In genomic region chr7:123650595-123650994, GRCh38 we compare ENCODE assay signal across 21 cellular contexts. TPM values are rescaled to one million over a fixed set of nuclear protein-coding genes. Genes with fewer than 3 reads are reported as not detected.
DNase-seq lines count a peak whose midpoint lies in the region; ATAC-seq and TF ChIP-seq lines count a peak whose summit lies in the region.
"Had no signal": no experiment of that assay in that cellular context is flagged by ENCODE, and none has a peak within 500 bp of the region (broad histone marks: within the 10 kb centered on the region; RNA-seq: fewer than 3 reads in every experiment).

No MANE protein-coding gene starts in this region.

- no peak overlapping the region for H3K27ac ChIP-seq in right cardiac atrium (ENCODE audit: low read length)
- H3K27ac ChIP-seq in trophoblast cell (ENCODE audit: low read depth, low read length): peak overlapping the region; percentile 95
- H3K27ac ChIP-seq: BLaER1 treated with 17β-estradiol and CSF1 and Interleukin-3, amounts not matched to agents 10 nM and 100 nM had no signal

- DNase-seq in ELF-1 (ENCODE audit: low read depth, low spot score): peak; percentile 48
- DNase-seq in WTC11 (ENCODE audit: low spot score): no peak
- DNase-seq in right cardiac atrium: no peak
- no peak for DNase-seq in trophoblast cell
- DNase-seq in amygdala (lab: John Stamatoyannopoulos, UW): no peak
- no peak for DNase-seq in T-helper 9 cell
- DNase-seq: Calu3; CD8-positive, alpha-beta T cell; HFFc6; KG1; NCI-H1417; NCI-H187 treated with DMSO at 0.1 percent for 48 hours; NCI-H524 treated with DMSO at 0.1 percent for 48 hours; SIG-M5 had no signal

- CTCF ChIA-PET in WTC11 (lab: Charles Lee): interaction anchor here (1.8 kb wide), 1 partner anchor 32 kb away, joined by 6 read pairs; no protein-coding TSS in a partner anchor

- peak overlapping the region; percentile 13 for H3K4me2 ChIP-seq in trophoblast cell (ENCODE audit: low read length)
- H3K4me2 ChIP-seq: BLaER1 treated with 17β-estradiol and CSF1 and Interleukin-3, amounts not matched to agents 10 nM and 100 nM had no signal

- no peak overlapping the region for H3K4me3 Mint-ChIP-seq in WTC11
- H3K4me3 Mint-ChIP-seq: CD8-positive, alpha-beta T cell; HFFc6 had no signal

- POLR2A ChIA-PET in WTC11 (lab: Charles Lee): no interaction called here

- ATAC-seq in WTC11 (no peak), right cardiac atrium (peak; percentile 38 to 49), GM21360 (IDR thresholded peaks at IDR 0.05; ENCODE audit: unreplicated experiment) (no peak)
- ATAC-seq: CD8-positive, alpha-beta T cell; GM12878; HepG2 had no signal

- WGBS in right cardiac atrium: 55% methylated on average over 2 of the region's 2 CpGs
- no CpG with 5 or more reads among the region's 2 CpGs for WGBS in trophoblast cell (ENCODE audit: extremely low coverage, insufficient coverage, insufficient read length)

- H3K9me3 ChIP-seq in right cardiac atrium (ENCODE audit: control insufficient read depth, low read length) (no peaks in the 10 kb centered on the region), trophoblast cell (ENCODE audit: insufficient read depth, low read depth, low read length) (no peaks in the 10 kb centered on the region)
- H3K9me3 ChIP-seq: BLaER1 treated with 17β-estradiol and CSF1 and Interleukin-3, amounts not matched to agents 10 nM and 100 nM had no signal

- H3K27me3 ChIP-seq in right cardiac atrium (ENCODE audit: control insufficient read depth, insufficient read depth): no peaks in the 10 kb centered on the region
- H3K27me3 ChIP-seq in trophoblast cell (ENCODE audit: insufficient read depth, low read length): no peaks in the 10 kb centered on the region
- H3K27me3 ChIP-seq: BLaER1 treated with 17β-estradiol and CSF1 and Interleukin-3, amounts not matched to agents 10 nM and 100 nM had no signal

- no peak overlapping the region for H2BK5ac ChIP-seq in trophoblast cell (ENCODE audit: low read depth, low read length, poor library complexity)

- no peak overlapping the region for H4K8ac ChIP-seq in trophoblast cell (ENCODE audit: low read depth, low read length)

- no peak overlapping the region for H2AK5ac ChIP-seq in trophoblast cell (ENCODE audit: low read length)

- H2BK120ac ChIP-seq in trophoblast cell (ENCODE audit: insufficient read depth, low read length, poor library complexity): no peak overlapping the region

- H3K79me2 ChIP-seq in trophoblast cell (ENCODE audit: control insufficient read depth, insufficient read depth, low read length, poor library complexity): no peaks in the 10 kb centered on the region

- no peak overlapping the region for H3K23ac ChIP-seq in trophoblast cell (ENCODE audit: low read length)

- H3K27ac Mint-ChIP-seq in WTC11: 0 out of 2 replicates have a peak overlapping the region, but pooled peaks have one; percentile 3
- H3K27ac Mint-ChIP-seq: CD8-positive, alpha-beta T cell; HFFc6 had no signal

- peak overlapping the region; percentile 13 for H4K91ac ChIP-seq in trophoblast cell (ENCODE audit: low read depth, low read length)

- no peak for TF ChIP-seq CTCF in WTC11 (IDR thresholded peaks at IDR 0.05)

- H3K27me3 Mint-ChIP-seq in WTC11 (ENCODE audit: low read depth): no peaks in the 10 kb centered on the region

- H3K18ac ChIP-seq in trophoblast cell (ENCODE audit: low read length): no peak overlapping the region

- H3K14ac ChIP-seq in trophoblast cell (ENCODE audit: low read length): no peak overlapping the region

- no peak overlapping the region for H2BK12ac ChIP-seq in trophoblast cell (ENCODE audit: low read length)

- H3K4me1 ChIP-seq in right cardiac atrium (ENCODE audit: control insufficient read depth, insufficient read depth, low read length): peaks cover 2% of the 10 kb centered on the region
- peaks cover 17% of the 10 kb centered on the region in 2 experiments for H3K4me1 ChIP-seq in trophoblast cell (ENCODE audit: control insufficient read depth in 1 of 2, insufficient read depth in 2 of 2, low read length in 2 of 2)

- no peaks in the 10 kb centered on the region for H3K9me3 Mint-ChIP-seq in WTC11
- H3K9me3 Mint-ChIP-seq: CD8-positive, alpha-beta T cell; HFFc6 had no signal

- intact Hi-C loops in right cardiac atrium (cut with DNase I): no loop called here

- no peak overlapping the region for H4K12ac ChIP-seq in trophoblast cell (ENCODE audit: low read depth, low read length)

- H3K4ac ChIP-seq in trophoblast cell (ENCODE audit: low read depth, low read length): no peak overlapping the region

- H3K36me3 Mint-ChIP-seq in WTC11: no peaks in the 10 kb centered on the region
- H3K36me3 Mint-ChIP-seq: CD8-positive, alpha-beta T cell had no signal

- peaks cover 21% of the 10 kb centered on the region for H3K4me1 Mint-ChIP-seq in WTC11

- H2AFZ ChIP-seq in trophoblast cell (ENCODE audit: insufficient read depth, low read length, poor library complexity): no peak overlapping the region

- H3K9ac ChIP-seq in trophoblast cell (ENCODE audit: low read length): no peak overlapping the region
- H3K9ac ChIP-seq: BLaER1 treated with 17β-estradiol and CSF1 and Interleukin-3, amounts not matched to agents 10 nM and 100 nM had no signal

- peaks cover 31% of the 10 kb centered on the region for H3K79me1 ChIP-seq in trophoblast cell (ENCODE audit: low read length)

- H3K36me3 ChIP-seq in trophoblast cell (ENCODE audit: control insufficient read depth in 1 of 2, insufficient read depth in 2 of 2, low read length in 2 of 2): no peaks in the 10 kb centered on the region
- H3K36me3 ChIP-seq: BLaER1 treated with 17β-estradiol and CSF1 and Interleukin-3, amounts not matched to agents 10 nM and 100 nM had no signal

- H3K4me3 ChIP-seq in right cardiac atrium (ENCODE audit: low read length) (no peak overlapping the region), trophoblast cell (ENCODE audit: low read depth, low read length) (no peak overlapping the region)
- H3K4me3 ChIP-seq: BLaER1 treated with 17β-estradiol and CSF1 and Interleukin-3, amounts not matched to agents 10 nM and 100 nM; GM12878 had no signal

TF ChIP-seq in WTC11, 78 proteins besides CTCF, POLR2A, EP300 and RAD21:
- TF ChIP-seq, protein P1, sequence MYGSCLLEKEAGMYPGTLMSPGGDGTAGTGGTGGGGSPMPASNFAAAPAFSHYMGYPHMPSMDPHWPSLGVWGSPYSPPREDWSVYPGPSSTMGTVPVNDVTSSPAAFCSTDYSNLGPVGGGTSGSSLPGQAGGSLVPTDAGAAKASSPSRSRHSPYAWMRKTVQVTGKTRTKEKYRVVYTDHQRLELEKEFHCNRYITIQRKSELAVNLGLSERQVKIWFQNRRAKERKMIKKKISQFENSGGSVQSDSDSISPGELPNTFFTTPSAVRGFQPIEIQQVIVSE (CRISPR knock-in tag; IDR thresholded peaks at IDR 0.05; ENCODE audit: borderline replicate concordance): no peak
- TF ChIP-seq ATF1 (CRISPR knock-in tag; IDR thresholded peaks at IDR 0.05): no peak

RNA-seq across cellular contexts. Expression of gene LMOD2, which starts 5.1 kb away (rescaled TPM):
- total RNA-seq in WTC11 (2021): 0.09 to 0.11 TPM in 2 of 3 replicates, not detected in the other
- 100 to 1,000 TPM; 258 to 704 (median 329) TPM for total RNA-seq in right cardiac atrium
- polyA plus RNA-seq in right cardiac atrium: 849 TPM
- polyA plus RNA-seq in trophoblast cell (2013): 0.87 and 1.1 TPM in 2 replicates
- total RNA-seq: A673; Calu3; CD8-positive, alpha-beta T cell; GM12878; H4; HepG2; HFFc6; RPMI7951 had no signal
- polyA plus RNA-seq: GM12878, HepG2 had no signal

RNA-seq across cellular contexts. Expression of gene ASB15, which starts 49.0 kb away (rescaled TPM):
- total RNA-seq in WTC11 (2021) (not detected in 3 replicates), right cardiac atrium (10 to 100 TPM; 15.6 to 56.7 (median 39.5) TPM)
- 23.7 TPM for polyA plus RNA-seq in right cardiac atrium
- 0.01 TPM in 1 of 2 replicates, not detected in the other for polyA plus RNA-seq in trophoblast cell (2013)
- total RNA-seq: A673; Calu3; CD8-positive, alpha-beta T cell; GM12878; H4; HepG2; HFFc6 had no signal
- polyA plus RNA-seq: GM12878, HepG2 had no signal

Comparison
In these comparisons a context has a peak if more than half of its experiments do, and no peak if none do; other contexts are left out.
1. ATAC-seq: peak in right cardiac atrium (2 of 2); none in WTC11 (single experiment) and GM21360 (single experiment).
2. RNA of gene LMOD2, which starts 5.1 kb away (total RNA-seq): 258 to 704 TPM in right cardiac atrium; 0.09 to 0.11 TPM in WTC11; every median in the first group is over 100 times any median in the second.
3. RNA of gene ASB15, which starts 49.0 kb away (total RNA-seq): 15.6 to 56.7 TPM in right cardiac atrium; not detected in WTC11; every median in the first group is over 10 times any median in the second.